ENCODE assay signal across 8 cellular contexts in genomic region chr2:43218550-43219382, GRCh38. TPM values are rescaled to one million over a fixed set of nuclear protein-coding genes. Genes with fewer than 3 reads are reported as not detected.
DNase-seq lines count a peak whose midpoint lies in the region; ATAC-seq and TF ChIP-seq lines count a peak whose summit lies in the region.

No MANE protein-coding gene starts in this region.

- ATAC-seq in HG02571 (IDR thresholded peaks at IDR 0.05; ENCODE audit: unreplicated experiment) = peak; percentile 29
- no peak for ATAC-seq in HG02981 (IDR thresholded peaks at IDR 0.05; ENCODE audit: unreplicated experiment)

- peak; percentile 67 for DNase-seq in ELF-1 (ENCODE audit: low read depth, low spot score)
- DNase-seq in Peyer's patch = peak; percentile 82 to 95 (median 93)
- DNase-seq in activated gamma-delta T cell (lab: John Stamatoyannopoulos, UW) = peak; percentile 36
- DNase-seq in glomerular visceral epithelial cell (ENCODE audit: extremely low spot score) = peak; percentile 29
- no peak for DNase-seq in hippocampal formation (lab: John Stamatoyannopoulos, UW)

- TF ChIP-seq POLR2A in Peyer's patch (IDR thresholded peaks at IDR 0.05) = peak; percentile 21 to 28

- H3K27me3 ChIP-seq in Peyer's patch = no peaks in the 10 kb centered on the region
- H3K27me3 ChIP-seq in rectal smooth muscle tissue (ENCODE audit: control insufficient read depth, insufficient read depth, low read length) = no peaks in the 10 kb centered on the region

- H3K9ac ChIP-seq in rectal smooth muscle tissue (ENCODE audit: low read length) = peak overlapping the region; percentile 58

- H3K9me3 ChIP-seq in Peyer's patch = no peaks in the 10 kb centered on the region

- peak overlapping the region; percentile 74 to 95 (median 84) for H3K4me3 ChIP-seq in Peyer's patch
- peak overlapping the region; percentile 96 for H3K4me3 ChIP-seq in rectal smooth muscle tissue (ENCODE audit: low read length)

- H3K27ac ChIP-seq in Peyer's patch (peak overlapping the region; percentile 94 to 100 (median 100)), rectal smooth muscle tissue (ENCODE audit: low read depth, low read length) (peak overlapping the region; percentile 100)

- peaks cover 0 to 16% (median 0%) of the 10 kb centered on the region in 3 donors for H3K36me3 ChIP-seq in Peyer's patch
- H3K36me3 ChIP-seq in rectal smooth muscle tissue (ENCODE audit: control insufficient read depth, insufficient read depth, low read length) = peaks cover 8% of the 10 kb centered on the region

- H3K4me1 ChIP-seq in Peyer's patch (peaks cover 2 to 34% (median 17%) of the 10 kb centered on the region in 4 donors), rectal smooth muscle tissue (ENCODE audit: control insufficient read depth, insufficient read depth, low read length) (peaks cover 39% of the 10 kb centered on the region)

- peak in 1 of 6 experiments; percentile 36 for TF ChIP-seq CTCF in Peyer's patch (IDR thresholded peaks at IDR 0.05)

RNA-seq across cellular contexts. Expression of gene ZFP36L2, which starts 7.6 kb away (rescaled TPM):
- 100 to 1,000 TPM in 3 of 4 donors, 10 to 100 TPM in 1; 90.4 to 227 (median 148) TPM for total RNA-seq in Peyer's patch

Comparison
In these comparisons a context has a peak if more than half of its experiments do, and no peak if none do; other contexts are left out.
1. DNase-seq: peak in ELF-1 (single experiment), Peyer's patch (3 of 3), activated gamma-delta T cell (single experiment) and glomerular visceral epithelial cell (single experiment); none in hippocampal formation (0 of 2).